16 cellular contexts compared by ENCODE assay signal in the genomic region with DNA sequence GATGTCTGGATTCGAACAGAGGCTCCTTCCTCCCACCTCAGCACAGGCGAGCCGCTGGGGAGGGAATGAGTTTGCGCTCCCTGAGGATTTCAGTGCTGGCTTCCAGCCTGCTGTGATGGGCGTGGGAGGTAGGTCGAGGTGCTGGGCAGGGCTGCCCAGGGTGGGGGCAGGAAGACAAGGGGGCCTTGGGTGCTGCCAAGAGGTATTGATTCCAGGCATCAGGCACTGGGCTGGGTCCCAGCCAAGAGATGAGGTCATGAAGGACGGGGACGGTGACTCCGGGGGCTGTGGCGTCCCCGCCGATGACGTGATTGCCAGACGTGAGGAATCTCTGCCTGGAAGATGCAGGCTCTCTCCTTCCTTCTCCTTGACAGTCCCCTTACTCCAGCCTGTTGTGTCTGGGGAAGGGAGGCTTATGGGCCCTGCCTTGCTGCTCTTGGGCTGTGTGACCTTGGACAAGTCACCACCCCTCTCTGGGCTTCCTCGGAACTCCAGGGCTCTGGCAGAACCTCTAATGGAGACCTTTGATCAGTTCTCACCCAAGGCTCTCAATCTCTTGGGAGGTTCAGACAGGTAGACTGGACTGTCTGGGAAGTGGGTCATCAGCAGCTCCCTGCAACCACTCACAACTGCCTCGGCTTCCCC.
DNase-seq lines count a peak whose midpoint lies in the region; ATAC-seq, FAIRE-seq and TF ChIP-seq lines count a peak whose summit lies in the region.
"Had no signal": no experiment of that assay in that cellular context is flagged by ENCODE, and none has a peak within 500 bp of the region (broad histone marks: within the 10 kb centered on the region; RNA-seq: fewer than 3 reads in every experiment).

No MANE protein-coding gene starts in this region.

- H3K27ac Mint-ChIP-seq in stimulated activated naive B cell treated with anti-CD40 and anti-IgM and Interleukin-4, amounts not matched to agents 10 μg/mL and 1 μg/mL and 100 μg/mL, for 72 hours, result peak overlapping the region; percentile 37
- H3K27ac Mint-ChIP-seq: CD4-positive, alpha-beta memory T cell; IgD-negative memory B cell had no signal

- H3K4me1 Mint-ChIP-seq in stimulated activated naive B cell treated with anti-CD40 and anti-IgM and Interleukin-4, amounts not matched to agents 10 μg/mL and 1 μg/mL and 100 μg/mL, for 72 hours, result no peaks in the 10 kb centered on the region
- H3K4me1 Mint-ChIP-seq: CD4-positive, alpha-beta memory T cell; IgD-negative memory B cell had no signal

- no peak overlapping the region; the same call in 1 of the 2 replicates for H4K8ac ChIP-seq in H1 (ENCODE audit: extremely low read depth, insufficient read depth, low read length)

- H2BK20ac ChIP-seq in H1 (ENCODE audit: low read length), result no peak overlapping the region

- H3K9me3 ChIP-seq in HEK293 (ENCODE audit: control insufficient read depth, insufficient read depth, low read depth, low read length), result no peaks in the 10 kb centered on the region
- H3K9me3 ChIP-seq in H1 (ENCODE audit: insufficient read depth in 2 of 2, low read depth in 1 of 2, low read length in 1 of 2), result no peaks in the 10 kb centered on the region
- no peaks in the 10 kb centered on the region for H3K9me3 ChIP-seq in PC-9 (ENCODE audit: insufficient read depth, low read depth)

- no peaks in the 10 kb centered on the region for H4K20me1 ChIP-seq in H1 (replicated peaks in 1 of 2; ENCODE audit: control insufficient read depth in 1 of 2, insufficient read depth in 2 of 2, low read length in 2 of 2)
- no peaks in the 10 kb centered on the region for H4K20me1 ChIP-seq in PC-9 (ENCODE audit: insufficient read depth)

- no peak overlapping the region for H4K5ac ChIP-seq in H1 (ENCODE audit: insufficient read length, low read depth, low read length)

- no peaks in the 10 kb centered on the region for H3K79me2 ChIP-seq in H1 (ENCODE audit: control insufficient read depth in 1 of 2, insufficient read depth in 2 of 2, low read length in 2 of 2)
- H3K79me2 ChIP-seq in PC-9 (ENCODE audit: low read depth), result no peaks in the 10 kb centered on the region

- intact Hi-C loops in PC-9 (cut with micrococcal nuclease; ENCODE audit: unreplicated experiment), result loop anchor here (10.0 kb wide), 1 partner anchor 99 kb away; no protein-coding TSS in a partner anchor

- ATAC-seq in stimulated activated naive B cell treated with anti-CD40 and anti-IgM and Interleukin-4, amounts not matched to agents 10 μg/mL and 1 μg/mL and 100 μg/mL, for 72 hours (replicated peaks), result no peak
- ATAC-seq: GM12878 had no signal

- H3K23ac ChIP-seq in H1 (ENCODE audit: insufficient read length), result no peak overlapping the region

- peak; percentile 57 for DNase-seq in NCI-H2029 (lab: John Stamatoyannopoulos, UW)
- no peak for DNase-seq in NCI-H2029 treated with DMSO at 0.1 percent for 48 hours (lab: John Stamatoyannopoulos, UW)
- no peak for DNase-seq in H1 (ENCODE audit: low read depth in 1 of 2, low spot score in 2 of 2)
- DNase-seq in stimulated activated naive B cell treated with anti-CD40 and anti-IgM and Interleukin-4, amounts not matched to agents 10 μg/mL and 1 μg/mL and 100 μg/mL, for 72 hours, result no peak
- no peak for DNase-seq in SW480 (ENCODE audit: low spot score)
- no peak for DNase-seq in DMS114 treated with DMSO at 0.1 percent for 48 hours (lab: John Stamatoyannopoulos, UW; ENCODE audit: unreplicated experiment)
- no peak for DNase-seq in PC-9
- DNase-seq: 8988T; CD4-positive, alpha-beta memory T cell; GM23248; H7 had no signal

- no peak overlapping the region for H3K14ac ChIP-seq in H1 (ENCODE audit: insufficient read length)

- H4K91ac ChIP-seq in H1 (replicated peaks; ENCODE audit: insufficient read length, low read length), result no peak overlapping the region

- no peaks in the 10 kb centered on the region for H3K9me3 Mint-ChIP-seq in stimulated activated naive B cell treated with anti-CD40 and anti-IgM and Interleukin-4, amounts not matched to agents 10 μg/mL and 1 μg/mL and 100 μg/mL, for 72 hours
- H3K9me3 Mint-ChIP-seq: IgD-negative memory B cell had no signal

- POLR2A ChIA-PET in HEK293 (lab: Yijun Ruan, JAX) (no interaction called here), H1 (lab: Charles Lee; ENCODE audit: partially characterized antibody) (no interaction called here), PC-9 (lab: Charles Lee; ENCODE audit: unreplicated experiment) (no interaction called here)

- TF ChIP-seq POLR2A in H1 (IDR thresholded peaks at IDR 0.05; ENCODE audit: control extremely low read depth in 1 of 2, low read depth in 2 of 2, low read length in 2 of 2), result no peak

- H3K36me3 ChIP-seq in HEK293 (ENCODE audit: control insufficient read depth in 2 of 2, insufficient read depth in 1 of 2, low read length in 2 of 2), result no peaks in the 10 kb centered on the region
- no peaks in the 10 kb centered on the region for H3K36me3 ChIP-seq in H1 (ENCODE audit: control insufficient read depth in 2 of 4, insufficient read depth in 4 of 4, low read length in 3 of 4)
- H3K36me3 ChIP-seq in PC-9 (ENCODE audit: low read depth), result no peaks in the 10 kb centered on the region

- TF ChIP-seq RAD21 in H1 (IDR thresholded peaks at IDR 0.05 in 1 of 2, conservative IDR thresholded peaks at IDR 0.05 in 1 of 2; ENCODE audit: low read depth in 2 of 2, low read length in 2 of 2), result no peak

- no peaks in the 10 kb centered on the region for H3K9me2 ChIP-seq in PC-9 (ENCODE audit: insufficient read depth)

- BruUV-seq in PC-9 (replicated peaks; lab: Mats Ljungman, UMichigan), result no TSS peak

- peaks cover 8 to 24% of the 10 kb centered on the region in 2 donors for H3K27me3 Mint-ChIP-seq in stimulated activated naive B cell treated with anti-CD40 and anti-IgM and Interleukin-4, amounts not matched to agents 10 μg/mL and 1 μg/mL and 100 μg/mL, for 72 hours

- no peaks in the 10 kb centered on the region for H3K79me1 ChIP-seq in H1 (ENCODE audit: low read depth, low read length)

- H3K4ac ChIP-seq in H1 (replicated peaks; ENCODE audit: insufficient read length, low read depth, low read length), result no peak overlapping the region

- H2BK5ac ChIP-seq in H1 (ENCODE audit: low read depth, low read length), result no peak overlapping the region

- H3K27ac ChIP-seq in HEK293 (ENCODE audit: extremely low read depth, low read depth, low read length) (no peak overlapping the region), H1 (ENCODE audit: low read depth, low read length) (no peak overlapping the region), PC-9 (no peak overlapping the region)
- H3K27ac ChIP-seq: GM23248 had no signal

- H3K4me1 ChIP-seq in HEK293 (ENCODE audit: control insufficient read depth, insufficient read depth, low read length) (no peaks in the 10 kb centered on the region), H1 (replicated peaks in 1 of 4; ENCODE audit: control insufficient read depth in 3 of 4, insufficient read depth in 4 of 4, low read length in 3 of 4) (no peaks in the 10 kb centered on the region), PC-9 (replicated peaks; ENCODE audit: insufficient read depth) (no peaks in the 10 kb centered on the region)

- FAIRE-seq in H1 (lab: Jason Lieb, UNC), result no peak
- FAIRE-seq: D721Med, GM12878, GM18507 had no signal

- H3K4me2 ChIP-seq in H1 (ENCODE audit: insufficient read depth in 1 of 2, low read depth in 2 of 2, low read length in 2 of 2), result no peak overlapping the region
- H3K4me2 ChIP-seq in PC-9, result no peak overlapping the region

- peaks cover 8% of the 10 kb centered on the region; the same call in 1 of the 2 replicates for H3F3A ChIP-seq in PC-9 (ENCODE audit: insufficient read depth, low read depth)

- H3K23me2 ChIP-seq in H1 (ENCODE audit: low read depth, low read length), result no peaks in the 10 kb centered on the region

- TF ChIP-seq EP300 in H1 (IDR thresholded peaks at IDR 0.05; ENCODE audit: borderline replicate concordance in 1 of 2, low read depth in 2 of 2, low read length in 2 of 2), result no peak

- CTCF ChIA-PET in HEK293 (lab: Yijun Ruan, JAX), result interaction anchor here (0.7 to 1.3 kb wide), 5 partner anchors 8 to 220 kb away, joined by 3 to 5 read pairs (median 4); no protein-coding TSS in a partner anchor
- CTCF ChIA-PET in H1 (lab: Charles Lee; ENCODE audit: partially characterized antibody), result interaction anchor here (0.7 to 34.9 kb wide), 5 partner anchors 14 to 218 kb away, joined by 3 to 765 read pairs (median 4); partner anchors contain the start of gene WNT7A
- CTCF ChIA-PET in PC-9 (lab: Charles Lee), result interaction anchor here (0.5 kb wide), 1 partner anchor 218 kb away, joined by 4 read pairs; no protein-coding TSS in a partner anchor

- TF ChIP-seq CTCF in HEK293 (tag by site-specific recombination; IDR thresholded peaks at IDR 0.05) (no peak), H1 (IDR thresholded peaks at IDR 0.05; ENCODE audit: control extremely low read depth in 1 of 3, insufficient read depth in 1 of 3, low read depth in 1 of 3, low read length in 3 of 3) (no peak), PC-9 (conservative IDR thresholded peaks at IDR 0.05) (no peak)

- no peak overlapping the region for H3K4me3 Mint-ChIP-seq in stimulated activated naive B cell treated with anti-CD40 and anti-IgM and Interleukin-4, amounts not matched to agents 10 μg/mL and 1 μg/mL and 100 μg/mL, for 72 hours
- H3K4me3 Mint-ChIP-seq: CD4-positive, alpha-beta memory T cell; IgD-negative memory B cell had no signal

- no peaks in the 10 kb centered on the region for H3K27me3 ChIP-seq in H1 (replicated peaks in 1 of 4; ENCODE audit: control insufficient read depth in 3 of 4, extremely low read depth in 1 of 4, insufficient read depth in 3 of 4, low read length in 3 of 4)
- H3K27me3 ChIP-seq in PC-9 (ENCODE audit: insufficient read depth, low read depth), result no peaks in the 10 kb centered on the region

- no peak overlapping the region for H3K56ac ChIP-seq in H1 (replicated peaks; ENCODE audit: insufficient read length, low read depth, low read length)

- H2AFZ ChIP-seq in H1 (ENCODE audit: low read length) (no peak overlapping the region), PC-9 (no peak overlapping the region)
- H2AFZ ChIP-seq: GM23248 had no signal

- peak overlapping the region; percentile 29; the same call in 1 of the 2 replicates for H2BK15ac ChIP-seq in H1 (ENCODE audit: low read length)

- no peak overlapping the region for H2BK120ac ChIP-seq in H1 (replicated peaks; ENCODE audit: low read depth, low read length)

- 0 out of 2 replicates have a peak overlapping the region, but pooled peaks have one; percentile 17 for H2BK12ac ChIP-seq in H1 (ENCODE audit: low read depth, low read length)

- no peak overlapping the region for H3K18ac ChIP-seq in H1 (ENCODE audit: extremely low read depth, low read length)

- no peak overlapping the region for H3K9ac ChIP-seq in H1 (replicated peaks in 1 of 4; ENCODE audit: extremely low read depth in 1 of 4, low read depth in 3 of 4, low read length in 3 of 4)
- H3K9ac ChIP-seq: GM23248 had no signal

- H3K36me3 Mint-ChIP-seq in stimulated activated naive B cell treated with anti-CD40 and anti-IgM and Interleukin-4, amounts not matched to agents 10 μg/mL and 1 μg/mL and 100 μg/mL, for 72 hours, result no peaks in the 10 kb centered on the region
- H3K36me3 Mint-ChIP-seq: CD4-positive, alpha-beta memory T cell; IgD-negative memory B cell had no signal

- H3K4me3 ChIP-seq in HEK293 (ENCODE audit: low read depth, low read length), result no peak overlapping the region
- H3K4me3 ChIP-seq in H1 (ENCODE audit: extremely low read depth in 1 of 4, insufficient read depth in 2 of 4, low read depth in 3 of 4, low read length in 4 of 4), result no peak overlapping the region
- H3K4me3 ChIP-seq in PC-9, result no peak overlapping the region
- H3K4me3 ChIP-seq: GM12878, GM23248 had no signal

- 77% methylated on average over 13 of the region's 16 CpGs; no CpG with 5 or more reads in 1 of the 2 experiments for WGBS in H1 (ENCODE audit: extremely low coverage in 1 of 2, insufficient coverage in 1 of 2, insufficient read length in 1 of 2, insufficient replicate concordance in 2 of 2, low coverage in 1 of 2, low lambda C conversion rate in 2 of 2, missing lambda C conversion rate in 1 of 2), 2 experiments

- H2AK5ac ChIP-seq in H1 (ENCODE audit: low read depth, low read length), result no peak overlapping the region
